18 cellular contexts compared by ENCODE assay signal in genomic region chr4:41573458-41574129, GRCh38. TPM values are rescaled to one million over a fixed set of nuclear protein-coding genes. Genes with fewer than 3 reads are reported as not detected.
DNase-seq lines count a peak whose midpoint lies in the region; ATAC-seq, FAIRE-seq and TF ChIP-seq lines count a peak whose summit lies in the region.
"Had no signal": no experiment of that assay in that cellular context is flagged by ENCODE, and none has a peak within 500 bp of the region (broad histone marks: within the 10 kb centered on the region; RNA-seq: fewer than 3 reads in every experiment).

No MANE protein-coding gene starts in this region.

- no peaks in the 10 kb centered on the region for H3K36me3 Mint-ChIP-seq in stimulated activated effector memory CD8-positive, alpha-beta T cell treated with anti-CD3 and anti-CD28 coated beads, Interleukin-12 subunit alpha, Interleukin-12 subunit beta, amount 100 ng/mL, for 72 hours
- H3K36me3 Mint-ChIP-seq: activated CD8-positive, alpha-beta memory T cell treated with anti-CD3 and anti-CD28 coated beads, Interleukin-2, amount 10 ng/mL, durations not matched to agents 7 days and 5 days had no signal

- POLR2A ChIA-PET in HepG2 (lab: Yijun Ruan, JAX) = no interaction called here

- in situ Hi-C loops in HepG2 (cut with HindIII; ENCODE audit: extremely low pct_ligation_motif_present, low pct_unique_long_range_greater_than_20kb) = no loop called here

- ATAC-seq in psoas muscle = peak in 1 of 4 donors; percentile 35
- no peak for ATAC-seq in GM21529 (IDR thresholded peaks at IDR 0.05; ENCODE audit: unreplicated experiment)
- no peak for ATAC-seq in HepG2
- ATAC-seq in stimulated activated effector memory CD8-positive, alpha-beta T cell treated with anti-CD3 and anti-CD28 coated beads, Interleukin-12 subunit alpha, Interleukin-12 subunit beta, amount 100 ng/mL, for 72 hours = no peak
- ATAC-seq: activated CD4-positive, CD25-positive, alpha-beta regulatory T cell treated with anti-CD3 and anti-CD28 coated beads, Interleukin-2, amount 50 U/mL, for 24 hours; activated CD8-positive, alpha-beta memory T cell treated with anti-CD3 and anti-CD28 coated beads, Interleukin-2, amount 10 ng/mL, durations not matched to agents 7 days and 5 days; foreskin keratinocyte; T-helper 17 cell had no signal

- H3K9me3 ChIP-seq in psoas muscle (no peaks in the 10 kb centered on the region), HepG2 (ENCODE audit: low read length) (no peaks in the 10 kb centered on the region), spleen (no peaks in the 10 kb centered on the region)
- H3K9me3 ChIP-seq: BLaER1 had no signal

- FAIRE-seq in D721Med (lab: Jason Lieb, UNC) (peak; percentile 92), bronchial epithelial cell (lab: Jason Lieb, UNC) (no peak), HepG2 (lab: Jason Lieb, UNC) (no peak)
- FAIRE-seq: RCC 7860 had no signal

- TF ChIP-seq EP300 in HepG2 (IDR thresholded peaks at IDR 0.05; ENCODE audit: low read depth in 2 of 2, low read length in 2 of 2) = no peak
- TF ChIP-seq EP300 in HepG2 (CRISPR knock-in tag; IDR thresholded peaks at IDR 0.05; ENCODE audit: borderline replicate concordance) = no peak

- H3K4me3 ChIP-seq in bronchial epithelial cell (ENCODE audit: low read depth, low read length) (no peak overlapping the region), psoas muscle (no peak overlapping the region), HepG2 (replicated peaks in 1 of 3; ENCODE audit: insufficient read depth in 1 of 3, low read depth in 2 of 3, low read length in 3 of 3) (no peak overlapping the region), spleen (no peak overlapping the region)
- H3K4me3 ChIP-seq: BLaER1 had no signal

- no peaks in the 10 kb centered on the region for H3K9me3 Mint-ChIP-seq in stimulated activated effector memory CD8-positive, alpha-beta T cell treated with anti-CD3 and anti-CD28 coated beads, Interleukin-12 subunit alpha, Interleukin-12 subunit beta, amount 100 ng/mL, for 72 hours

- DNase-seq in D721Med (ENCODE audit: insufficient read length, low spot score) (no peak), NCI-H1048 (lab: John Stamatoyannopoulos, UW) (peak; percentile 23), bronchial epithelial cell (ENCODE audit: low read depth) (peak; percentile 1), psoas muscle (no peak), HepG2 (ENCODE audit: low spot score) (no peak), spleen (no peak)
- no peak for DNase-seq in stimulated activated effector memory CD8-positive, alpha-beta T cell treated with anti-CD3 and anti-CD28 coated beads, Interleukin-12 subunit alpha, Interleukin-12 subunit beta, amount 100 ng/mL, for 72 hours (ENCODE audit: low spot score in 2 of 2)
- DNase-seq: activated CD8-positive, alpha-beta memory T cell treated with anti-CD3 and anti-CD28 coated beads, Interleukin-2, amount 10 ng/mL, durations not matched to agents 7 days and 5 days; effector CD8-positive, alpha-beta T cell; foreskin keratinocyte; NCI-H187; stimulated activated naive CD4-positive, alpha-beta T cell treated with Interleukin-2 at 50 U/mL for 16 hours; T-helper 17 cell had no signal

- TF ChIP-seq CTCF in D721Med (IDR thresholded peaks at IDR 0.05; ENCODE audit: insufficient read depth, missing control alignments) (no peak), bronchial epithelial cell (IDR thresholded peaks at IDR 0.05; ENCODE audit: insufficient read depth, low read length, severe bottlenecking) (no peak), psoas muscle (IDR thresholded peaks at IDR 0.05) (no peak), HepG2 (CRISPR knock-in tag; IDR thresholded peaks at IDR 0.05) (no peak), spleen (IDR thresholded peaks at IDR 0.05 in 8 of 11, conservative IDR thresholded peaks at IDR 0.05 in 3 of 11) (no peak)

- peak overlapping the region; percentile 32 for H3K27ac ChIP-seq in psoas muscle
- H3K27ac ChIP-seq in HepG2 (ENCODE audit: extremely low read length, insufficient read depth, low read length) = no peak overlapping the region
- H3K27ac ChIP-seq in spleen = peak overlapping the region in 1 of 8 donors; percentile 69
- H3K27ac ChIP-seq: BLaER1, foreskin keratinocyte, KMS-11 had no signal

- H3K27ac Mint-ChIP-seq in stimulated activated effector memory CD8-positive, alpha-beta T cell treated with anti-CD3 and anti-CD28 coated beads, Interleukin-12 subunit alpha, Interleukin-12 subunit beta, amount 100 ng/mL, for 72 hours = no peak overlapping the region
- H3K27ac Mint-ChIP-seq: activated CD8-positive, alpha-beta memory T cell treated with anti-CD3 and anti-CD28 coated beads, Interleukin-2, amount 10 ng/mL, durations not matched to agents 7 days and 5 days; T-helper 17 cell had no signal

- H2AFZ ChIP-seq in HepG2 (ENCODE audit: low read length) = no peak overlapping the region

- H3K4me1 Mint-ChIP-seq in stimulated activated effector memory CD8-positive, alpha-beta T cell treated with anti-CD3 and anti-CD28 coated beads, Interleukin-12 subunit alpha, Interleukin-12 subunit beta, amount 100 ng/mL, for 72 hours = no peaks in the 10 kb centered on the region
- H3K4me1 Mint-ChIP-seq: activated CD8-positive, alpha-beta memory T cell treated with anti-CD3 and anti-CD28 coated beads, Interleukin-2, amount 10 ng/mL, durations not matched to agents 7 days and 5 days; T-helper 17 cell had no signal

- H3K4me3 Mint-ChIP-seq in stimulated activated effector memory CD8-positive, alpha-beta T cell treated with anti-CD3 and anti-CD28 coated beads, Interleukin-12 subunit alpha, Interleukin-12 subunit beta, amount 100 ng/mL, for 72 hours = no peak overlapping the region
- H3K4me3 Mint-ChIP-seq: activated CD8-positive, alpha-beta memory T cell treated with anti-CD3 and anti-CD28 coated beads, Interleukin-2, amount 10 ng/mL, durations not matched to agents 7 days and 5 days; T-helper 17 cell had no signal

- no peak overlapping the region for H3K4me2 ChIP-seq in HepG2 (ENCODE audit: low read depth, low read length)
- H3K4me2 ChIP-seq: BLaER1, KMS-11 had no signal

- H3K9ac ChIP-seq in HepG2 (ENCODE audit: insufficient read depth, low read depth, low read length) = no peak overlapping the region
- H3K9ac ChIP-seq: BLaER1, KMS-11 had no signal

- H3K79me2 ChIP-seq in HepG2 (ENCODE audit: insufficient read depth, low read length) = no peaks in the 10 kb centered on the region

- TF ChIP-seq RAD21 in HepG2 (CRISPR knock-in tag; IDR thresholded peaks at IDR 0.05) = no peak

- BruUV-seq in HepG2 (replicated peaks; lab: Mats Ljungman, UMichigan) = no TSS peak

- H3K27me3 ChIP-seq in bronchial epithelial cell (ENCODE audit: control insufficient read depth, insufficient read depth, low read length) = no peaks in the 10 kb centered on the region
- H3K27me3 ChIP-seq in psoas muscle (ENCODE audit: insufficient read depth in 3 of 3, low read length in 2 of 3) = no peaks in the 10 kb centered on the region
- peaks cover 0 to 3% of the 10 kb centered on the region in 2 experiments; a peak in 2 of 5 replicates for H3K27me3 ChIP-seq in HepG2 (ENCODE audit: control insufficient read depth in 1 of 2, insufficient read depth in 2 of 2, low read length in 2 of 2)
- H3K27me3 ChIP-seq in spleen (replicated peaks in 1 of 7) = no peaks in the 10 kb centered on the region
- H3K27me3 ChIP-seq: BLaER1 had no signal

- TF ChIP-seq POLR2A in HepG2 (IDR thresholded peaks at IDR 0.05; ENCODE audit: insufficient read depth in 1 of 2, low read depth in 2 of 2, low read length in 2 of 2) = no peak
- no peak for TF ChIP-seq POLR2A in spleen (IDR thresholded peaks at IDR 0.05)

- WGBS in psoas muscle, 3 donors = 39 to 49% (median 43%) methylated on average over 5 of the region's 5 CpGs
- 28% methylated on average over 5 of the region's 5 CpGs for WGBS in HepG2 (ENCODE audit: low lambda C conversion rate)
- 64 to 83% (median 71%) methylated on average over 5 of the region's 5 CpGs for WGBS in spleen, 5 donors

- H3K36me3 ChIP-seq in bronchial epithelial cell (ENCODE audit: control insufficient read depth, insufficient read depth, low read length) = no peaks in the 10 kb centered on the region
- H3K36me3 ChIP-seq in psoas muscle (ENCODE audit: insufficient read depth in 1 of 2, low read depth in 1 of 2) = no peaks in the 10 kb centered on the region
- H3K36me3 ChIP-seq in HepG2 (replicated peaks in 1 of 2; ENCODE audit: control insufficient read depth in 1 of 2, insufficient read depth in 2 of 2, low read length in 2 of 2) = no peaks in the 10 kb centered on the region
- H3K36me3 ChIP-seq in spleen = no peaks in the 10 kb centered on the region
- H3K36me3 ChIP-seq: BLaER1 had no signal

- peaks cover 68% of the 10 kb centered on the region for H3K4me1 ChIP-seq in psoas muscle
- H3K4me1 ChIP-seq in HepG2 (ENCODE audit: insufficient read depth, low read length) = no peaks in the 10 kb centered on the region
- H3K4me1 ChIP-seq in spleen = peaks cover 0 to 40% (median 13%) of the 10 kb centered on the region in 6 donors
- H3K4me1 ChIP-seq: BLaER1, foreskin keratinocyte had no signal

- intact Hi-C loops in psoas muscle (cut with DNase I) (no loop called here), HepG2 (cut with micrococcal nuclease; ENCODE audit: unreplicated experiment) (no loop called here), spleen (cut with DNase I; ENCODE audit: low total_unique reads) (no loop called here)

- CTCF ChIA-PET in HepG2 (lab: Yijun Ruan, JAX; ENCODE audit: low intra/inter-chr PET ratio, low total read pairs) = no interaction called here

- no peaks in the 10 kb centered on the region for H4K20me1 ChIP-seq in HepG2 (ENCODE audit: insufficient read depth, low read length)
- H4K20me1 ChIP-seq: BLaER1 had no signal

RNA-seq across cellular contexts. Expression of gene LIMCH1, which starts 35.6 kb away (rescaled TPM):
- total RNA-seq in bronchial epithelial cell (5.2 and 6.8 TPM in 2 replicates), psoas muscle (100 to 1,000 TPM; 169 to 279 (median 185) TPM), HepG2 (2016; rRNA removed; fragmentation: Illumina TruSeq; extraction: Trizol) (not detected in 2 replicates), spleen (100 to 1,000 TPM; 211 to 434 (median 254) TPM)
- polyA plus RNA-seq in psoas muscle (10 to 100 TPM; 14.2 to 51.2 (median 26.5) TPM), HepG2 (2011; rRNA removed) (0.04 TPM in 1 of 2 replicates, not detected in the other), spleen (10 to 100 TPM; 14.4 to 36.9 (median 19.9) TPM)
- total RNA-seq in HepG2 (2016; cell fraction: cytosol; rRNA removed; fragmentation: Illumina TruSeq; extraction: Trizol; ENCODE audit: low read depth) = not detected in 2 replicates
- total RNA-seq in HepG2 (2016; cell fraction: insoluble cytoplasmic fraction; rRNA removed; fragmentation: Illumina TruSeq; extraction: Trizol) = not detected in 2 replicates
- not detected in 2 replicates for total RNA-seq in HepG2 (2016; cell fraction: membrane; rRNA removed; fragmentation: Illumina TruSeq; extraction: Trizol)
- total RNA-seq in HepG2 (2016; cell fraction: nucleus; rRNA removed; fragmentation: Illumina TruSeq; extraction: Trizol) = not detected in 2 replicates
- polyA plus RNA-seq in HepG2 (2011; cell fraction: cytosol; rRNA removed) = 0.01 TPM in 1 of 2 replicates, not detected in the other
- polyA plus RNA-seq in HepG2 (2011; cell fraction: nucleus; rRNA removed) = 0.05 TPM in 1 of 2 replicates, not detected in the other
- polyA plus RNA-seq in HepG2 (2012) = not detected in 2 replicates
- not detected in 2 replicates for polyA plus RNA-seq in HepG2 (2016; cell fraction: cytosol; fragmentation: Illumina TruSeq; extraction: Trizol; ENCODE audit: low read depth)
- not detected in 2 replicates for polyA plus RNA-seq in HepG2 (2016; cell fraction: insoluble cytoplasmic fraction; fragmentation: Illumina TruSeq; extraction: Trizol; ENCODE audit: low read depth)
- not detected in 2 replicates for polyA plus RNA-seq in HepG2 (2016; cell fraction: membrane; fragmentation: Illumina TruSeq; extraction: Trizol; ENCODE audit: low read depth)
- not detected in 2 replicates for polyA plus RNA-seq in HepG2 (2016; cell fraction: nucleus; fragmentation: Illumina TruSeq; extraction: Trizol; ENCODE audit: insufficient read depth, low read depth)
- 165 TPM in 1 of 2 replicates, not detected in the other for polyA minus RNA-seq in HepG2 (2011; rRNA and poly(A)+ RNA removed; ENCODE audit: low replicate concordance)
- polyA minus RNA-seq in HepG2 (2011; cell fraction: cytosol; rRNA and poly(A)+ RNA removed) = 0.20 and 0.62 TPM in 2 replicates
- 0.13 and 0.50 TPM in 2 replicates for polyA minus RNA-seq in HepG2 (2011; cell fraction: nucleus; rRNA and poly(A)+ RNA removed)
- total RNA-seq: activated CD8-positive, alpha-beta memory T cell treated with anti-CD3 and anti-CD28 coated beads, Interleukin-2, amount 10 ng/mL, durations not matched to agents 7 days and 5 days; T-helper 17 cell had no signal

Comparison
In these comparisons a context has a peak if more than half of its experiments do, and no peak if none do; other contexts are left out.
1. DNase-seq: peak in NCI-H1048 (single experiment) and bronchial epithelial cell (single experiment); none in D721Med (single experiment), psoas muscle (0 of 2), HepG2 (single experiment), stimulated activated effector memory CD8-positive, alpha-beta T cell treated with anti-CD3 and anti-CD28 coated beads, Interleukin-12 subunit alpha, Interleukin-12 subunit beta, amount 100 ng/mL, for 72 hours (0 of 2) and spleen (single experiment).
2. RNA of gene LIMCH1, which starts 35.6 kb away (total RNA-seq): 211 to 434 TPM in spleen and 169 to 279 TPM in psoas muscle; 5.2 to 6.8 TPM in bronchial epithelial cell and not detected in HepG2; every median in the first group is over 10 times any median in the second.